8 cellular contexts compared by ENCODE assay signal in the genomic region with DNA sequence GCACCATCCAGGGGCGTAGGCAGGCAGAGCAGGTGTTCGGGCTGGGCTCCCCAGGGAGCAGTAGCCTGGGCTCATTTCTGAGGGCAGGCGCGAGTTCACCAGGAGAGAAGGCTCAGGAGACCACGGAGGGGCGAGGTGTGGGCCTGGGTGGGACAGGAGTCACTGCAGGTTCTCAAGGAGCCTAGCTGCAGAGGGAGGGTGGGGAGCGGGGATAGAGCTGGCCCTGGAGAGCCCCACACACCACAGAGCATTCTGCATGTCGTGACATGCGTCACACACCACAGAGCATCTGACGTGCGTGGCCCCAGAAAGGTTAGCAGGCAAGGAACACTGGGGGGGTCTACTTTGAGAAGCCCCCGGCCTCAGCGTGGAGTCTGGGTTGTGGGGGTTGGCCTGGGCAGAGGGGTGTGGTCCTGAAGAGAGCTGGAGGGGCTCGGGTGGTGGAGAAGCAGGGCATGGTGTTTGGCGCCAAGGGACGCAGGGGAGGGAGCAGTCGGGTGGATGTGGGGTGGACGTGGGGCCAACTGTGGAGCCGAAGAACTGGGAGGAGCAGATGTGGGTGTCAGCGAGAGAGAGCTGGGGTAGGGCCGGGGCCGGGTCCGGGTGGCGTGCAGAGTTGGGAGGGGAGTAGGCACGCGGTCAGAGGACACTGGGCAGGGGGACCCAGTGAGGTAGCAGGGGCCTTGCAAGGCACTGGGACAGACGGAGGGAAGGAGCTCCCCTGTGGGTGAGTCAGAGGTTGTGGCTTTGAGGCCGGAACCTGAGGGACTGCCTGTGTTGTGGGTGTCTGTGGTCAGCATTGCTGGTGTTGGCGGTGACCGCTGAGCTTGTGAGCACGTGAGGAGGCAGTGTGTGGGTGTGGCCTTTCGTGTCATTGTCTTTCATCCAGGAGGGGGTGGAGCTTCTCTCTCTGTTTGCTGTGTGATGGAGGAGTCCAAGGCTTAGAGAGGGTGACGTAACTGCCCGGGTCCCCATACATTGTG. TPM values are rescaled to one million over a fixed set of nuclear protein-coding genes. Genes with fewer than 3 reads are reported as not detected.
DNase-seq lines count a peak whose midpoint lies in the region; ATAC-seq and TF ChIP-seq lines count a peak whose summit lies in the region.

No MANE protein-coding gene starts in this region.

- H3K27me3 ChIP-seq in breast epithelium (no peaks in the 10 kb centered on the region), testis (no peaks in the 10 kb centered on the region)

- H3K9me3 ChIP-seq in breast epithelium (no peaks in the 10 kb centered on the region), testis (no peaks in the 10 kb centered on the region)

- no peak for ATAC-seq in GM18861 (IDR thresholded peaks at IDR 0.05; ENCODE audit: unreplicated experiment)

- H3K9me3 Mint-ChIP-seq in MCF 10A (ENCODE audit: unreplicated experiment), result no peaks in the 10 kb centered on the region

- H3K4me1 ChIP-seq in breast epithelium, result no peaks in the 10 kb centered on the region
- peaks cover 8% of the 10 kb centered on the region for H3K4me1 ChIP-seq in testis

- H3K36me3 Mint-ChIP-seq in MCF 10A (ENCODE audit: insufficient read depth, unreplicated experiment), result peaks cover 79% of the 10 kb centered on the region

- BruUV-seq in MCF 10A (replicated peaks; lab: Mats Ljungman, UMichigan), result no TSS peak

- DNase-seq in MCF 10A (ENCODE audit: unreplicated experiment) (peak; percentile 72), breast epithelium (ENCODE audit: low spot score in 2 of 2) (no peak), erythroblast (lab: John Stamatoyannopoulos, UW) (peak; percentile 51 to 67), caudate nucleus (lab: John Stamatoyannopoulos, UW) (no peak), testis (no peak)
- peak; percentile 16 to 19 for DNase-seq in stimulated activated CD8-positive, alpha-beta memory T cell treated with anti-CD3 and anti-CD28 coated beads, Interleukin-2, amount 100 ng/mL, for 1 hour (ENCODE audit: low read depth in 2 of 2)

- CTCF ChIA-PET in MCF 10A (lab: Yijun Ruan, JAX), result no interaction called here

- H3K27ac Mint-ChIP-seq in MCF 10A (ENCODE audit: low read depth, unreplicated experiment), result peak overlapping the region; percentile 64

- H3K36me3 ChIP-seq in breast epithelium, result peaks cover 4% of the 10 kb centered on the region
- H3K36me3 ChIP-seq in testis (ENCODE audit: low read depth, missing control alignments), result no peaks in the 10 kb centered on the region

- TF ChIP-seq POLR2A in breast epithelium (IDR thresholded peaks at IDR 0.05) (no peak), erythroblast (IDR thresholded peaks at IDR 0.05; ENCODE audit: low read length) (no peak), testis (IDR thresholded peaks at IDR 0.05) (no peak)

- H3K27me3 Mint-ChIP-seq in MCF 10A (ENCODE audit: insufficient read depth, unreplicated experiment), result no peaks in the 10 kb centered on the region

- no peak overlapping the region for H3K4me3 ChIP-seq in breast epithelium
- no peak overlapping the region for H3K4me3 ChIP-seq in testis

- 90 to 91% methylated on average over 26 to 34 of the region's 34 CpGs for WGBS in testis, 2 donors

- TF ChIP-seq CTCF in MCF 10A (IDR thresholded peaks at IDR 0.05; ENCODE audit: unreplicated experiment), result no peak
- TF ChIP-seq CTCF in breast epithelium (IDR thresholded peaks at IDR 0.05), result no peak
- no peak for TF ChIP-seq CTCF in testis (IDR thresholded peaks at IDR 0.05)

- no peak overlapping the region for H3K27ac ChIP-seq in breast epithelium
- H3K27ac ChIP-seq in caudate nucleus (ENCODE audit: low read depth, low read length), result no peak overlapping the region
- no peak overlapping the region for H3K27ac ChIP-seq in testis

- intact Hi-C loops in MCF 10A (cut with micrococcal nuclease), result no loop called here
- intact Hi-C loops in breast epithelium (cut with DNase I; ENCODE audit: low total_unique reads), result no loop called here
- intact Hi-C loops in testis (cut with DNase I; ENCODE audit: low total_unique reads), result no loop called here

- H3K4me1 Mint-ChIP-seq in MCF 10A (ENCODE audit: insufficient read depth, unreplicated experiment), result no peaks in the 10 kb centered on the region

- POLR2A ChIA-PET in MCF 10A (lab: Yijun Ruan, JAX), result no interaction called here

- H3K4me3 Mint-ChIP-seq in MCF 10A (ENCODE audit: unreplicated experiment), result no peak overlapping the region

TF ChIP-seq in PFSK-1, 5 proteins besides CTCF, POLR2A, EP300 and RAD21:
- TF ChIP-seq TAF1 (IDR thresholded peaks at IDR 0.05; ENCODE audit: borderline replicate concordance, insufficient read depth, low read length), result no peak
- peak; percentile 49 for TF ChIP-seq FOXP2 (optimal IDR thresholded peaks at IDR 0.05; ENCODE audit: borderline replicate concordance, extremely low read depth, extremely low read length, insufficient read depth)
- TF ChIP-seq, protein P1, sequence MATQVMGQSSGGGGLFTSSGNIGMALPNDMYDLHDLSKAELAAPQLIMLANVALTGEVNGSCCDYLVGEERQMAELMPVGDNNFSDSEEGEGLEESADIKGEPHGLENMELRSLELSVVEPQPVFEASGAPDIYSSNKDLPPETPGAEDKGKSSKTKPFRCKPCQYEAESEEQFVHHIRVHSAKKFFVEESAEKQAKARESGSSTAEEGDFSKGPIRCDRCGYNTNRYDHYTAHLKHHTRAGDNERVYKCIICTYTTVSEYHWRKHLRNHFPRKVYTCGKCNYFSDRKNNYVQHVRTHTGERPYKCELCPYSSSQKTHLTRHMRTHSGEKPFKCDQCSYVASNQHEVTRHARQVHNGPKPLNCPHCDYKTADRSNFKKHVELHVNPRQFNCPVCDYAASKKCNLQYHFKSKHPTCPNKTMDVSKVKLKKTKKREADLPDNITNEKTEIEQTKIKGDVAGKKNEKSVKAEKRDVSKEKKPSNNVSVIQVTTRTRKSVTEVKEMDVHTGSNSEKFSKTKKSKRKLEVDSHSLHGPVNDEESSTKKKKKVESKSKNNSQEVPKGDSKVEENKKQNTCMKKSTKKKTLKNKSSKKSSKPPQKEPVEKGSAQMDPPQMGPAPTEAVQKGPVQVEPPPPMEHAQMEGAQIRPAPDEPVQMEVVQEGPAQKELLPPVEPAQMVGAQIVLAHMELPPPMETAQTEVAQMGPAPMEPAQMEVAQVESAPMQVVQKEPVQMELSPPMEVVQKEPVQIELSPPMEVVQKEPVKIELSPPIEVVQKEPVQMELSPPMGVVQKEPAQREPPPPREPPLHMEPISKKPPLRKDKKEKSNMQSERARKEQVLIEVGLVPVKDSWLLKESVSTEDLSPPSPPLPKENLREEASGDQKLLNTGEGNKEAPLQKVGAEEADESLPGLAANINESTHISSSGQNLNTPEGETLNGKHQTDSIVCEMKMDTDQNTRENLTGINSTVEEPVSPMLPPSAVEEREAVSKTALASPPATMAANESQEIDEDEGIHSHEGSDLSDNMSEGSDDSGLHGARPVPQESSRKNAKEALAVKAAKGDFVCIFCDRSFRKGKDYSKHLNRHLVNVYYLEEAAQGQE (IDR thresholded peaks at IDR 0.05; ENCODE audit: insufficient read depth in 1 of 2, low read depth in 2 of 2, low read length in 2 of 2), result no peak

RNA-seq across cellular contexts. Expression of a gene that starts 25.5 kb away (rescaled TPM):
- total RNA-seq in MCF 10A (2022), result 264 and 294 TPM in 2 replicates
- 100 to 1,000 TPM; 283 to 306 (median 285) TPM for total RNA-seq in breast epithelium
- polyA plus RNA-seq in PFSK-1 (2012; ENCODE audit: insufficient read length, low read depth), result 221 TPM
- total RNA-seq in testis, result 100 to 1,000 TPM; 354 to 377 TPM
- polyA plus RNA-seq in testis (ENCODE audit: insufficient read depth, low read depth, low replicate concordance), result 136 TPM

Comparison
In these comparisons a context has a peak if more than half of its experiments do, and no peak if none do; other contexts are left out.
1. DNase-seq: peak in MCF 10A (single experiment), erythroblast (2 of 2) and stimulated activated CD8-positive, alpha-beta memory T cell treated with anti-CD3 and anti-CD28 coated beads, Interleukin-2, amount 100 ng/mL, for 1 hour (2 of 2); none in breast epithelium (0 of 2), caudate nucleus (0 of 61) and testis (single experiment).